Comparison of ENCODE assay signal across 7 cellular contexts in genomic region chr11:66567787-66568123, GRCh38. TPM values are rescaled to one million over a fixed set of nuclear protein-coding genes. Genes with fewer than 3 reads are reported as not detected.
DNase-seq lines count a peak whose midpoint lies in the region; ATAC-seq and TF ChIP-seq lines count a peak whose summit lies in the region.

No MANE protein-coding gene starts in this region.

- TF ChIP-seq CTCF in glutamatergic neuron (IDR thresholded peaks at IDR 0.05; ENCODE audit: partially characterized antibody, unreplicated experiment) = no peak

- H3K4me1 Mint-ChIP-seq in activated T-helper 17 cell treated with anti-CD3 and anti-CD28 coated beads, Interleukin-2, amount 50 U/mL, for 72 hours = no peaks in the 10 kb centered on the region
- H3K4me1 Mint-ChIP-seq in glutamatergic neuron (ENCODE audit: low read depth, unreplicated experiment) = peaks cover 12% of the 10 kb centered on the region
- H3K4me1 Mint-ChIP-seq in stimulated activated naive B cell treated with anti-CD40 and anti-IgM and Interleukin-4, amounts not matched to agents 10 μg/mL and 1 μg/mL and 100 μg/mL, for 72 hours = peaks cover 10 to 11% of the 10 kb centered on the region in 2 donors

- no peaks in the 10 kb centered on the region for H3K27me3 Mint-ChIP-seq in activated T-helper 17 cell treated with anti-CD3 and anti-CD28 coated beads, Interleukin-2, amount 50 U/mL, for 72 hours
- peaks cover 2% of the 10 kb centered on the region for H3K27me3 Mint-ChIP-seq in glutamatergic neuron (ENCODE audit: unreplicated experiment)
- peaks cover 18 to 27% of the 10 kb centered on the region in 2 donors for H3K27me3 Mint-ChIP-seq in stimulated activated naive B cell treated with anti-CD40 and anti-IgM and Interleukin-4, amounts not matched to agents 10 μg/mL and 1 μg/mL and 100 μg/mL, for 72 hours

- H3K4me1 ChIP-seq in HUES64 (ENCODE audit: insufficient read depth, low read length) = peaks cover 14% of the 10 kb centered on the region

- peaks cover 7% of the 10 kb centered on the region; the same call in 1 of the 2 replicates for H3K36me3 ChIP-seq in HUES64 (ENCODE audit: insufficient read depth, low read length)

- no peak overlapping the region for H3K27ac Mint-ChIP-seq in activated T-helper 17 cell treated with anti-CD3 and anti-CD28 coated beads, Interleukin-2, amount 50 U/mL, for 72 hours
- H3K27ac Mint-ChIP-seq in glutamatergic neuron (ENCODE audit: unreplicated experiment) = no peak overlapping the region
- H3K27ac Mint-ChIP-seq in stimulated activated naive B cell treated with anti-CD40 and anti-IgM and Interleukin-4, amounts not matched to agents 10 μg/mL and 1 μg/mL and 100 μg/mL, for 72 hours = no peak overlapping the region

- no peaks in the 10 kb centered on the region for H3K9me3 Mint-ChIP-seq in activated T-helper 17 cell treated with anti-CD3 and anti-CD28 coated beads, Interleukin-2, amount 50 U/mL, for 72 hours
- peaks cover 3% of the 10 kb centered on the region for H3K9me3 Mint-ChIP-seq in glutamatergic neuron (ENCODE audit: unreplicated experiment)
- H3K9me3 Mint-ChIP-seq in stimulated activated naive B cell treated with anti-CD40 and anti-IgM and Interleukin-4, amounts not matched to agents 10 μg/mL and 1 μg/mL and 100 μg/mL, for 72 hours = no peaks in the 10 kb centered on the region

- ATAC-seq in activated T-helper 17 cell treated with anti-CD3 and anti-CD28 coated beads, Interleukin-2, amount 50 U/mL, for 72 hours (replicated peaks) = no peak
- no peak for ATAC-seq in stimulated activated naive B cell treated with anti-CD40 and anti-IgM and Interleukin-4, amounts not matched to agents 10 μg/mL and 1 μg/mL and 100 μg/mL, for 72 hours (replicated peaks)
- no peak for ATAC-seq in HG02973 (IDR thresholded peaks at IDR 0.05; ENCODE audit: unreplicated experiment)

- H3K4me3 ChIP-seq in HUES64 (ENCODE audit: low read length) = peak overlapping the region; percentile 39

- no peak overlapping the region for H3K27ac ChIP-seq in HUES64 (ENCODE audit: low read depth, low read length)

- no peaks in the 10 kb centered on the region for H3K27me3 ChIP-seq in HUES64 (ENCODE audit: insufficient read depth, low read length)

- no peak for DNase-seq in glutamatergic neuron
- no peak for DNase-seq in stimulated activated naive B cell treated with anti-CD40 and anti-IgM and Interleukin-4, amounts not matched to agents 10 μg/mL and 1 μg/mL and 100 μg/mL, for 72 hours
- no peak for DNase-seq in NCI-H446 treated with DMSO at 0.1 percent for 48 hours (lab: John Stamatoyannopoulos, UW)
- no peak for DNase-seq in stimulated activated CD4-positive, alpha-beta T cell treated with anti-CD3 and anti-CD28 coated beads, Interleukin-4, amount 100 ng/mL, for 4 hours

- WGBS in HUES64 = 84% methylated on average over 15 of the region's 15 CpGs

- peak overlapping the region; percentile 80 for H3K4me3 Mint-ChIP-seq in activated T-helper 17 cell treated with anti-CD3 and anti-CD28 coated beads, Interleukin-2, amount 50 U/mL, for 72 hours
- H3K4me3 Mint-ChIP-seq in glutamatergic neuron (ENCODE audit: unreplicated experiment) = peak overlapping the region; percentile 55
- H3K4me3 Mint-ChIP-seq in stimulated activated naive B cell treated with anti-CD40 and anti-IgM and Interleukin-4, amounts not matched to agents 10 μg/mL and 1 μg/mL and 100 μg/mL, for 72 hours = peak overlapping the region; percentile 78 to 81

- no peak overlapping the region for H3K9ac ChIP-seq in HUES64 (ENCODE audit: low read depth, low read length)

- no peaks in the 10 kb centered on the region for H3K36me3 Mint-ChIP-seq in activated T-helper 17 cell treated with anti-CD3 and anti-CD28 coated beads, Interleukin-2, amount 50 U/mL, for 72 hours (ENCODE audit: low read depth)
- no peaks in the 10 kb centered on the region for H3K36me3 Mint-ChIP-seq in glutamatergic neuron (ENCODE audit: unreplicated experiment)
- no peaks in the 10 kb centered on the region for H3K36me3 Mint-ChIP-seq in stimulated activated naive B cell treated with anti-CD40 and anti-IgM and Interleukin-4, amounts not matched to agents 10 μg/mL and 1 μg/mL and 100 μg/mL, for 72 hours

- peaks cover 4% of the 10 kb centered on the region; the same call in 1 of the 2 replicates for H3K9me3 ChIP-seq in HUES64 (ENCODE audit: insufficient read depth, low read depth, low read length)

RNA-seq across cellular contexts. Expression of gene CTSF, which starts 0.7 kb away (rescaled TPM):
- polyA plus RNA-seq in HUES64 (2013, experiment 1 of 2) = 5.7 TPM
- 7.9 TPM for polyA plus RNA-seq in HUES64 (2013, experiment 2 of 2)
- 10 to 100 TPM in 1 of 2 donors, 1 to 10 TPM in 1; 4.1 to 12.9 TPM for total RNA-seq in activated T-helper 17 cell treated with anti-CD3 and anti-CD28 coated beads, Interleukin-2, amount 50 U/mL, for 72 hours
- total RNA-seq in glutamatergic neuron (ENCODE audit: unreplicated experiment) = 31.1 TPM

RNA-seq across cellular contexts. Expression of gene ACTN3, which starts 21.1 kb away (rescaled TPM):
- 7.9 TPM for polyA plus RNA-seq in HUES64 (2013, experiment 1 of 2)
- polyA plus RNA-seq in HUES64 (2013, experiment 2 of 2) = 10.8 TPM
- total RNA-seq in activated T-helper 17 cell treated with anti-CD3 and anti-CD28 coated beads, Interleukin-2, amount 50 U/mL, for 72 hours = 1 to 10 TPM in 1 of 2 donors, under 1 TPM in 1; 0.58 to 3.0 TPM
- 2.0 TPM for total RNA-seq in glutamatergic neuron (ENCODE audit: unreplicated experiment)

RNA-seq across cellular contexts. Expression of gene ZDHHC24, which starts 21.9 kb away (rescaled TPM):
- 3.1 TPM for polyA plus RNA-seq in HUES64 (2013, experiment 1 of 2)
- polyA plus RNA-seq in HUES64 (2013, experiment 2 of 2) = 3.1 TPM
- total RNA-seq in activated T-helper 17 cell treated with anti-CD3 and anti-CD28 coated beads, Interleukin-2, amount 50 U/mL, for 72 hours = 10 to 100 TPM in 1 of 2 donors, 1 to 10 TPM in 1; 8.7 to 12.6 TPM
- 11.5 TPM for total RNA-seq in glutamatergic neuron (ENCODE audit: unreplicated experiment)

RNA-seq across cellular contexts. Expression of gene CCDC87, which starts 25.1 kb away (rescaled TPM):
- polyA plus RNA-seq in HUES64 (2013, experiment 1 of 2) = 0.45 TPM
- 0.63 TPM for polyA plus RNA-seq in HUES64 (2013, experiment 2 of 2)
- total RNA-seq in activated T-helper 17 cell treated with anti-CD3 and anti-CD28 coated beads, Interleukin-2, amount 50 U/mL, for 72 hours = under 1 TPM; 0.11 to 0.15 TPM
- total RNA-seq in glutamatergic neuron (ENCODE audit: unreplicated experiment) = 0.51 TPM

RNA-seq across cellular contexts. Expression of gene CCS, which starts 25.2 kb away (rescaled TPM):
- polyA plus RNA-seq in HUES64 (2013, experiment 1 of 2) = 27.7 TPM
- 31.1 TPM for polyA plus RNA-seq in HUES64 (2013, experiment 2 of 2)
- 10 to 100 TPM; 27.5 to 35.1 TPM for total RNA-seq in activated T-helper 17 cell treated with anti-CD3 and anti-CD28 coated beads, Interleukin-2, amount 50 U/mL, for 72 hours
- 65.1 TPM for total RNA-seq in glutamatergic neuron (ENCODE audit: unreplicated experiment)
